1 cellular context compared by ENCODE assay signal in genomic region chr15:48389701-48390143, GRCh38.
TF ChIP-seq lines count a peak whose summit lies in the region.

No MANE protein-coding gene starts in this region.

TF ChIP-seq in K562, 482 proteins besides CTCF, POLR2A, EP300 and RAD21 (continued from another document):
- no peak for TF ChIP-seq CREB3 (tag; conservative IDR thresholded peaks at IDR 0.05; ENCODE audit: low read depth)
- no peak for TF ChIP-seq ELF2 (CRISPR knock-in tag; IDR thresholded peaks at IDR 0.05)
- TF ChIP-seq ARID4B (CRISPR knock-in tag; IDR thresholded peaks at IDR 0.05) = no peak
- no peak for TF ChIP-seq ZNF165 (CRISPR knock-in tag; IDR thresholded peaks at IDR 0.05; ENCODE audit: borderline replicate concordance)
- peak; percentile 90 for TF ChIP-seq MAFK (IDR thresholded peaks at IDR 0.05; ENCODE audit: low read length)
- TF ChIP-seq ZFPM2 (CRISPR knock-in tag; IDR thresholded peaks at IDR 0.05) = no peak
- no peak for TF ChIP-seq MTA2 (IDR thresholded peaks at IDR 0.05; ENCODE audit: low read depth)
- TF ChIP-seq ZC3H4 (CRISPR knock-in tag; IDR thresholded peaks at IDR 0.05; ENCODE audit: borderline replicate concordance) = no peak
- TF ChIP-seq MAFG (tag; conservative IDR thresholded peaks at IDR 0.05) = peak; percentile 89
- no peak for TF ChIP-seq ETS2 (tag; IDR thresholded peaks at IDR 0.05; ENCODE audit: borderline replicate concordance, poor library complexity, severe bottlenecking)
- TF ChIP-seq NFE2 (IDR thresholded peaks at IDR 0.05; ENCODE audit: low read depth) = 0 out of 2 replicates have a peak, but pooled peaks have one; percentile 37
- TF ChIP-seq ZFP1 (CRISPR knock-in tag; IDR thresholded peaks at IDR 0.05) = no peak
- no peak for TF ChIP-seq MCM3 (IDR thresholded peaks at IDR 0.05)
- TF ChIP-seq SMAD3 (CRISPR knock-in tag; conservative IDR thresholded peaks at IDR 0.05) = no peak
- peak; percentile 87 for TF ChIP-seq C11orf30 (IDR thresholded peaks at IDR 0.05; ENCODE audit: low read depth)
- TF ChIP-seq CBX3 (IDR thresholded peaks at IDR 0.05; ENCODE audit: borderline replicate concordance in 1 of 2, low read length in 2 of 2) = no peak
- TF ChIP-seq CREM (IDR thresholded peaks at IDR 0.05; ENCODE audit: low read depth) = no peak
- TF ChIP-seq ETV5 (CRISPR knock-in tag; IDR thresholded peaks at IDR 0.05; ENCODE audit: low read depth) = no peak
- no peak for TF ChIP-seq HDGF (IDR thresholded peaks at IDR 0.05)
- TF ChIP-seq ZNF511 (CRISPR knock-in tag; IDR thresholded peaks at IDR 0.05) = no peak
